Comparison of ENCODE assay signal across 12 cellular contexts in genomic region chr6:106591111-106591825, GRCh38. TPM values are rescaled to one million over a fixed set of nuclear protein-coding genes. Genes with fewer than 3 reads are reported as not detected.
DNase-seq lines count a peak whose midpoint lies in the region; ATAC-seq, FAIRE-seq and TF ChIP-seq lines count a peak whose summit lies in the region.
"Had no signal": no experiment of that assay in that cellular context is flagged by ENCODE, and none has a peak within 500 bp of the region (broad histone marks: within the 10 kb centered on the region; RNA-seq: fewer than 3 reads in every experiment).

No MANE protein-coding gene starts in this region.

- H3K4me1 ChIP-seq in GM23248 (ENCODE audit: insufficient read depth) (peaks cover 25% of the 10 kb centered on the region), SK-N-SH (ENCODE audit: control insufficient read depth in 1 of 2, insufficient read depth in 2 of 2, low read depth in 1 of 2, low read length in 1 of 2) (no peaks in the 10 kb centered on the region), kidney (ENCODE audit: control insufficient read depth in 1 of 2, insufficient read depth in 1 of 2, low read depth in 1 of 2, low read length in 2 of 2) (no peaks in the 10 kb centered on the region)

- no peak overlapping the region for H3K9ac ChIP-seq in GM23248
- H3K9ac ChIP-seq in SK-N-SH, result no peak overlapping the region
- H3K9ac ChIP-seq in kidney (ENCODE audit: low read length in 2 of 2), result no peak overlapping the region

- no peak for ATAC-seq in HG03097 (IDR thresholded peaks at IDR 0.05; ENCODE audit: low FRiP score, unreplicated experiment)
- ATAC-seq: activated CD8-positive, alpha-beta T cell treated with anti-CD3 and anti-CD28 coated beads, Interleukin-2, amount 10 ng/mL, durations not matched to agents 7 days and 5 days; stimulated activated naive B cell treated with anti-CD40 and anti-IgM and Interleukin-4, amounts not matched to agents 10 μg/mL and 1 μg/mL and 100 μg/mL, for 72 hours had no signal

- in situ Hi-C loops in GM23248 (cut with MboI), result no loop called here

- POLR2A ChIA-PET in SK-N-SH (lab: Yijun Ruan, JAX), result no interaction called here

- H3K4me2 ChIP-seq in GM23248 (ENCODE audit: unreplicated experiment) (peak overlapping the region; percentile 45), SK-N-SH (peak overlapping the region; percentile 30; the same call in 1 of the 2 replicates)

- H2AFZ ChIP-seq in GM23248, result no peak overlapping the region
- H2AFZ ChIP-seq in SK-N-SH (ENCODE audit: low read depth), result no peak overlapping the region

- H3K9me2 ChIP-seq in GM23248 (ENCODE audit: insufficient read depth) (no peaks in the 10 kb centered on the region), SK-N-SH (no peaks in the 10 kb centered on the region)

- TF ChIP-seq CTCF in SK-N-SH (IDR thresholded peaks at IDR 0.05) (no peak), fibroblast of mammary gland (conservative IDR thresholded peaks at IDR 0.05; ENCODE audit: control insufficient read depth, insufficient read depth, low read depth, low read length) (no peak), kidney (IDR thresholded peaks at IDR 0.05; ENCODE audit: borderline replicate concordance, extremely low read depth, insufficient read depth) (no peak)

- H3F3A ChIP-seq in GM23248 (ENCODE audit: insufficient read depth), result peaks cover 37% of the 10 kb centered on the region
- H3F3A ChIP-seq in SK-N-SH (replicated peaks; ENCODE audit: insufficient read depth), result peaks cover 18% of the 10 kb centered on the region

- CTCF ChIA-PET in SK-N-SH (lab: Yijun Ruan, JAX), result interaction anchor here (0.9 to 1.9 kb wide), 3 partner anchors 25 to 406 kb away, joined by 3 to 11 read pairs (median 4); no protein-coding TSS in a partner anchor

- WGBS in GM23248 (ENCODE audit: low coverage in 1 of 2, low lambda C conversion rate in 2 of 2, missing lambda C conversion rate in 2 of 2), 2 experiments, result 68 to 70% methylated on average over 3 of the region's 3 CpGs
- WGBS in SK-N-SH (ENCODE audit: low lambda C conversion rate), result 92% methylated on average over 3 of the region's 3 CpGs

- no peak; a peak in 1 of 4 replicates for TF ChIP-seq EP300 in SK-N-SH (IDR thresholded peaks at IDR 0.05; ENCODE audit: borderline replicate concordance in 1 of 2, low read depth in 1 of 2, low read length in 1 of 2)

- 0 out of 2 replicates have a peak overlapping the region, but pooled peaks have one; percentile 1 for H3K4me3 ChIP-seq in GM23248
- H3K4me3 ChIP-seq in SK-N-SH (ENCODE audit: low read depth in 2 of 2, low read length in 1 of 2), result no peak overlapping the region
- H3K4me3 ChIP-seq in fibroblast of mammary gland (ENCODE audit: control insufficient read depth, low read depth, low read length), result no peak overlapping the region
- no peak overlapping the region for H3K4me3 ChIP-seq in skeletal muscle cell (ENCODE audit: low read depth, low read length)
- no peak overlapping the region for H3K4me3 ChIP-seq in kidney (ENCODE audit: low read length in 2 of 2)

- H3K27ac ChIP-seq in GM23248, result peak overlapping the region; percentile 63
- peak overlapping the region; percentile 29 to 52; a peak in 3 of 4 replicates for H3K27ac ChIP-seq in SK-N-SH (ENCODE audit: low read depth in 2 of 2, low read length in 1 of 2)
- no peak overlapping the region for H3K27ac ChIP-seq in kidney (ENCODE audit: low read depth in 2 of 2, low read length in 2 of 2)

- H3K79me2 ChIP-seq in GM23248 (ENCODE audit: insufficient read depth), result no peaks in the 10 kb centered on the region
- no peaks in the 10 kb centered on the region for H3K79me2 ChIP-seq in SK-N-SH (ENCODE audit: insufficient read depth)

- TF ChIP-seq POLR2A in erythroblast (IDR thresholded peaks at IDR 0.05; ENCODE audit: low read length), result no peak

- FAIRE-seq in kidney (lab: Jason Lieb, UNC), result no peak

- H3K9me3 ChIP-seq in GM23248 (ENCODE audit: low read depth) (no peaks in the 10 kb centered on the region), SK-N-SH (no peaks in the 10 kb centered on the region), kidney (ENCODE audit: control insufficient read depth in 1 of 2, low read length in 2 of 2) (no peaks in the 10 kb centered on the region)

- H4K20me1 ChIP-seq in GM23248 (ENCODE audit: insufficient read depth) (no peaks in the 10 kb centered on the region), SK-N-SH (ENCODE audit: insufficient read depth) (no peaks in the 10 kb centered on the region)

- no peak for TF ChIP-seq RAD21 in SK-N-SH (IDR thresholded peaks at IDR 0.05; ENCODE audit: low read length)

- DNase-seq in GM23248, result peak; percentile 89
- no peak for DNase-seq in SK-N-SH
- peak; percentile 88 for DNase-seq in fibroblast of mammary gland (ENCODE audit: low read depth)
- DNase-seq in skeletal muscle cell (ENCODE audit: low read depth), result peak; percentile 76
- no peak for DNase-seq in stimulated activated CD4-positive, alpha-beta T cell treated with anti-CD3 and anti-CD28 coated beads, Interleukin-2, amount 100 ng/mL, for 48 hours
- DNase-seq in kidney, result no peak
- DNase-seq in erythroblast (lab: John Stamatoyannopoulos, UW), result no peak
- DNase-seq: activated CD8-positive, alpha-beta T cell treated with anti-CD3 and anti-CD28 coated beads, Interleukin-2, amount 10 ng/mL, durations not matched to agents 7 days and 5 days; NCI-H1092 treated with DMSO at 0.1 percent for 48 hours; stimulated activated naive B cell treated with anti-CD40 and anti-IgM and Interleukin-4, amounts not matched to agents 10 μg/mL and 1 μg/mL and 100 μg/mL, for 72 hours; T-helper 1 cell had no signal

- intact Hi-C loops in kidney (cut with DNase I), result no loop called here

- H3K27me3 ChIP-seq in GM23248 (replicated peaks; ENCODE audit: insufficient read depth) (no peaks in the 10 kb centered on the region), SK-N-SH (ENCODE audit: insufficient read depth) (no peaks in the 10 kb centered on the region)

- H3K36me3 ChIP-seq in GM23248 (ENCODE audit: low read depth) (no peaks in the 10 kb centered on the region), SK-N-SH (replicated peaks in 1 of 2; ENCODE audit: control insufficient read depth in 1 of 2, insufficient read depth in 2 of 2, low read length in 1 of 2) (peaks cover 0 to 3% of the 10 kb centered on the region in 2 experiments), kidney (ENCODE audit: control insufficient read depth in 1 of 2, insufficient read depth in 2 of 2, low read length in 2 of 2) (peaks cover 4 to 7% of the 10 kb centered on the region in 2 donors)

TF ChIP-seq in SK-N-SH, 30 proteins besides CTCF, POLR2A, EP300 and RAD21:
- TF ChIP-seq GABPA (IDR thresholded peaks at IDR 0.05; ENCODE audit: low read depth) (no peak), SMC3 (IDR thresholded peaks at IDR 0.05; ENCODE audit: low read depth, low read length) (no peak), EZH2phosphoT487 (IDR thresholded peaks at IDR 0.05; ENCODE audit: borderline replicate concordance, low read depth) (no peak), NFIC (IDR thresholded peaks at IDR 0.05; ENCODE audit: borderline replicate concordance) (peak; percentile 73), POLR2AphosphoS5 (IDR thresholded peaks at IDR 0.05; ENCODE audit: low read depth, low read length) (0 out of 2 replicates have a peak, but pooled peaks have one; percentile 18), FOSL2 (IDR thresholded peaks at IDR 0.05; ENCODE audit: borderline replicate concordance, low read depth) (peak; percentile 25; the same call in 1 of the 2 replicates), PBX3 (IDR thresholded peaks at IDR 0.05) (peak; percentile 26; the same call in 1 of the 2 replicates), MXI1 (IDR thresholded peaks at IDR 0.05; ENCODE audit: low read depth, low read length) (no peak), TEAD4 (IDR thresholded peaks at IDR 0.05; ENCODE audit: borderline replicate concordance, insufficient read depth) (peak; percentile 44; the same call in 1 of the 2 replicates), FOXM1 (IDR thresholded peaks at IDR 0.05; ENCODE audit: low read depth) (no peak), JUND (IDR thresholded peaks at IDR 0.05) (peak; percentile 34; the same call in 1 of the 2 replicates), IRF3 (IDR thresholded peaks at IDR 0.05; ENCODE audit: low read depth, low read length) (no peak), TAF1 (IDR thresholded peaks at IDR 0.05; ENCODE audit: borderline replicate concordance, low read depth, low read length) (no peak), RFX5 (IDR thresholded peaks at IDR 0.05; ENCODE audit: low read length) (no peak)

RNA-seq across cellular contexts. Expression of gene RTN4IP1, which starts 38.0 kb away (rescaled TPM):
- 4.2 and 8.0 TPM in 2 replicates for total RNA-seq in GM23248 (2014; rRNA removed; shearing (Covaris generic))
- polyA plus RNA-seq in GM23248 (2016; fragmentation: Nextera tagmentation; extraction: Ambion mirVana), result 5.3 and 5.5 TPM in 2 replicates
- 4.3 and 4.9 TPM in 2 replicates for polyA plus RNA-seq in SK-N-SH (2012; rRNA removed)
- 5.8 and 6.2 TPM in 2 replicates for polyA plus RNA-seq in SK-N-SH (2012; cell fraction: cytosol; rRNA removed)
- polyA plus RNA-seq in SK-N-SH (2012; cell fraction: nucleus; rRNA removed), result 2.0 and 3.8 TPM in 2 replicates
- 8.9 TPM for total RNA-seq in kidney
- 19.3 TPM for polyA plus RNA-seq in kidney (ENCODE audit: insufficient read depth, low read depth, low replicate concordance)

RNA-seq across cellular contexts. Expression of gene QRSL1, which starts 38.1 kb away (rescaled TPM):
- total RNA-seq in GM23248 (2014; rRNA removed; shearing (Covaris generic)), result 8.0 and 9.7 TPM in 2 replicates
- 7.7 and 7.8 TPM in 2 replicates for polyA plus RNA-seq in GM23248 (2016; fragmentation: Nextera tagmentation; extraction: Ambion mirVana)
- 5.7 and 7.6 TPM in 2 replicates for polyA plus RNA-seq in SK-N-SH (2012; rRNA removed)
- 6.6 and 6.8 TPM in 2 replicates for polyA plus RNA-seq in SK-N-SH (2012; cell fraction: cytosol; rRNA removed)
- polyA plus RNA-seq in SK-N-SH (2012; cell fraction: nucleus; rRNA removed), result 4.3 and 8.2 TPM in 2 replicates
- total RNA-seq in kidney, result 18.0 TPM
- 12.5 TPM for polyA plus RNA-seq in kidney (ENCODE audit: insufficient read depth, low read depth, low replicate concordance)

Comparison
In these comparisons a context has a peak if more than half of its experiments do, and no peak if none do; other contexts are left out.
1. DNase-seq: peak in GM23248 (single experiment), fibroblast of mammary gland (single experiment) and skeletal muscle cell (single experiment); none in SK-N-SH (single experiment), stimulated activated CD4-positive, alpha-beta T cell treated with anti-CD3 and anti-CD28 coated beads, Interleukin-2, amount 100 ng/mL, for 48 hours (0 of 2), kidney (single experiment) and erythroblast (0 of 2).
2. H3K27ac ChIP-seq: peak in GM23248 (single experiment) and SK-N-SH (2 of 2); none in kidney (0 of 2).